27 cellular contexts compared by ENCODE assay signal in the genomic region with DNA sequence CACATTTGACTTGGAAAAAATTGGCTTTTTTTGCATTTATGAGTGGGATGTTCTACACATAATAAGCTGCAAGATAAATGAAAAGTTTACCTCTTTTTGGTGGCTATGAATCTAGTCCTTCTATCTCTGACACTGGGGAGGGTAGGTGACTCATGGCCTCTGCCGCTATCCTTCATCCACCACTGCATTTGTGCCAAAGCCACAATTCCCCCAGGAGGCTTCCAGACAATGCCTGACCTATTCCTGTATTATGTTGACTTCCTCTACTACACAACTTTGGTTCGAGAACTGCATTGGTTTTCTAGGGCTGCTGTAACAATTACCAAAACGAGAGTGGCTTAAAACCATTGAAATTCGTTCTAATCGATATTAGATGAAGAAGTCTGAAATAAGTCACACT.
DNase-seq lines count a peak whose midpoint lies in the region; ATAC-seq, FAIRE-seq and TF ChIP-seq lines count a peak whose summit lies in the region.
"Had no signal": no experiment of that assay in that cellular context is flagged by ENCODE, and none has a peak within 500 bp of the region (broad histone marks: within the 10 kb centered on the region; RNA-seq: fewer than 3 reads in every experiment).

No MANE protein-coding gene starts in this region.

- no peak for TF ChIP-seq CTCF in fibroblast of mammary gland (conservative IDR thresholded peaks at IDR 0.05; ENCODE audit: control insufficient read depth, insufficient read depth, low read depth, low read length)
- no peak for TF ChIP-seq CTCF in upper lobe of left lung (IDR thresholded peaks at IDR 0.05)
- TF ChIP-seq CTCF in gastroesophageal sphincter (IDR thresholded peaks at IDR 0.05), result no peak

- H3K4me3 ChIP-seq in fibroblast of mammary gland (ENCODE audit: control insufficient read depth, low read depth, low read length) (no peak overlapping the region), upper lobe of left lung (no peak overlapping the region), gastroesophageal sphincter (no peak overlapping the region)
- H3K4me3 ChIP-seq: cardiac muscle cell, dorsolateral prefrontal cortex, heart right ventricle, smooth muscle cell had no signal

- peaks cover 3% of the 10 kb centered on the region for H3K9me3 Mint-ChIP-seq in activated naive CD8-positive, alpha-beta T cell treated with anti-CD3 and anti-CD28 coated beads for 36 hours
- H3K9me3 Mint-ChIP-seq in activated naive CD8-positive, alpha-beta T cell treated with anti-CD3 and anti-CD28 coated beads, Interleukin-2, amount 50 U/mL, for 24 hours, result peaks cover 2% of the 10 kb centered on the region
- H3K9me3 Mint-ChIP-seq: T-helper 1 cell treated with Interleukin-12 subunit alpha and Interleukin-12 subunit beta and Interleukin-4 antibody, amounts not matched to agents 30 μg/mL and 1 μg/mL, for 36 hours had no signal

- H3K4me1 ChIP-seq in upper lobe of left lung (no peaks in the 10 kb centered on the region), gastroesophageal sphincter (no peaks in the 10 kb centered on the region)

- H3K27ac ChIP-seq in upper lobe of left lung (no peak overlapping the region), gastroesophageal sphincter (no peak overlapping the region)
- H3K27ac ChIP-seq: cardiac muscle cell, dorsolateral prefrontal cortex, heart right ventricle had no signal

- TF ChIP-seq POLR2A in upper lobe of left lung (IDR thresholded peaks at IDR 0.05), result no peak
- TF ChIP-seq POLR2A in gastroesophageal sphincter (IDR thresholded peaks at IDR 0.05), result no peak

- H3K36me3 Mint-ChIP-seq in activated naive CD8-positive, alpha-beta T cell treated with anti-CD3 and anti-CD28 coated beads for 36 hours, result no peaks in the 10 kb centered on the region
- H3K36me3 Mint-ChIP-seq in activated naive CD8-positive, alpha-beta T cell treated with anti-CD3 and anti-CD28 coated beads, Interleukin-2, amount 50 U/mL, for 24 hours (ENCODE audit: low read depth), result no peaks in the 10 kb centered on the region
- H3K36me3 Mint-ChIP-seq: activated naive CD4-positive, alpha-beta T cell treated with anti-CD3 and anti-CD28 coated beads, Interleukin-2, amount 50 U/mL, for 72 hours; CD14-positive monocyte; naive B cell had no signal

- H3K9me3 ChIP-seq in upper lobe of left lung (no peaks in the 10 kb centered on the region), gastroesophageal sphincter (no peaks in the 10 kb centered on the region)
- H3K9me3 ChIP-seq: heart right ventricle had no signal

- H3K36me3 ChIP-seq in upper lobe of left lung, result no peaks in the 10 kb centered on the region
- H3K36me3 ChIP-seq in gastroesophageal sphincter, result no peaks in the 10 kb centered on the region
- H3K36me3 ChIP-seq: cardiac muscle cell, heart right ventricle had no signal

- H3K27me3 ChIP-seq in upper lobe of left lung (no peaks in the 10 kb centered on the region), gastroesophageal sphincter (no peaks in the 10 kb centered on the region)
- H3K27me3 ChIP-seq: cardiac muscle cell, dorsolateral prefrontal cortex, heart right ventricle had no signal

- TF ChIP-seq EP300 in upper lobe of left lung (IDR thresholded peaks at IDR 0.05) (no peak), gastroesophageal sphincter (IDR thresholded peaks at IDR 0.05) (no peak)

- WGBS in upper lobe of left lung, 2 donors, result 77% methylated on average over 5 of the region's 5 CpGs
- WGBS in gastroesophageal sphincter (ENCODE audit: low coverage in 1 of 2), 2 donors, result 78 to 83% methylated on average over 5 of the region's 5 CpGs

- H3K27ac Mint-ChIP-seq in activated naive CD8-positive, alpha-beta T cell treated with anti-CD3 and anti-CD28 coated beads for 36 hours, result peak overlapping the region; percentile 16
- no peak overlapping the region for H3K27ac Mint-ChIP-seq in activated naive CD8-positive, alpha-beta T cell treated with anti-CD3 and anti-CD28 coated beads, Interleukin-2, amount 50 U/mL, for 24 hours
- H3K27ac Mint-ChIP-seq: activated B cell treated with CpG ODN at 0.5 μM for 24 hours; activated CD8-positive, alpha-beta T cell treated with anti-CD3 and anti-CD28 coated beads, Interleukin-2, amount 10 ng/mL, durations not matched to agents 7 days and 5 days; activated naive CD4-positive, alpha-beta T cell treated with anti-CD3 and anti-CD28 coated beads, Interleukin-2, amount 50 U/mL, for 72 hours; CD14-positive monocyte; naive B cell; T-helper 1 cell treated with Interleukin-12 subunit alpha and Interleukin-12 subunit beta and Interleukin-4 antibody, amounts not matched to agents 30 μg/mL and 1 μg/mL, for 36 hours had no signal

- no peak for FAIRE-seq in urothelium cell line (lab: Jason Lieb, UNC)
- FAIRE-seq: islet of Langerhans had no signal

- no peak for DNase-seq in activated naive CD8-positive, alpha-beta T cell treated with anti-CD3 and anti-CD28 coated beads for 36 hours
- DNase-seq in activated naive CD8-positive, alpha-beta T cell treated with anti-CD3 and anti-CD28 coated beads, Interleukin-2, amount 50 U/mL, for 24 hours, result no peak
- DNase-seq in NCI-H226, result peak; percentile 10
- DNase-seq in fibroblast of mammary gland (ENCODE audit: low read depth), result peak; percentile 3
- peak; percentile 66 for DNase-seq in urothelium cell line (ENCODE audit: low spot score)
- no peak for DNase-seq in upper lobe of left lung
- DNase-seq in mucosa of gallbladder (ENCODE audit: low spot score), result no peak
- DNase-seq: 8988T; activated B cell treated with CpG ODN at 0.5 μM for 24 hours; activated CD8-positive, alpha-beta T cell treated with anti-CD3 and anti-CD28 coated beads, Interleukin-2, amount 10 ng/mL, durations not matched to agents 7 days and 5 days; activated T-cell treated with anti-CD3 and anti-CD28 coated beads, Interleukin-2, amount 50 U/mL, for 4 hours; DND-41; dorsolateral prefrontal cortex; erythroblast; heart right ventricle; naive B cell; NCI-H1930; NCI-H510A treated with DMSO at 0.1 percent for 48 hours; SHP77; stimulated activated CD8-positive, alpha-beta memory T cell treated with anti-CD3 and anti-CD28 coated beads, Interleukin-4, amount 100 ng/mL, for 48 hours had no signal

- no peak overlapping the region for H3K4me3 Mint-ChIP-seq in activated naive CD8-positive, alpha-beta T cell treated with anti-CD3 and anti-CD28 coated beads for 36 hours
- H3K4me3 Mint-ChIP-seq in activated naive CD8-positive, alpha-beta T cell treated with anti-CD3 and anti-CD28 coated beads, Interleukin-2, amount 50 U/mL, for 24 hours, result no peak overlapping the region
- H3K4me3 Mint-ChIP-seq: activated B cell treated with CpG ODN at 0.5 μM for 24 hours; activated CD8-positive, alpha-beta T cell treated with anti-CD3 and anti-CD28 coated beads, Interleukin-2, amount 10 ng/mL, durations not matched to agents 7 days and 5 days; activated T-cell treated with anti-CD3 and anti-CD28 coated beads, Interleukin-2, amount 50 U/mL, for 4 hours; CD14-positive monocyte; T-helper 1 cell treated with Interleukin-12 subunit alpha and Interleukin-12 subunit beta and Interleukin-4 antibody, amounts not matched to agents 30 μg/mL and 1 μg/mL, for 36 hours had no signal

- H3K4me1 Mint-ChIP-seq in activated naive CD8-positive, alpha-beta T cell treated with anti-CD3 and anti-CD28 coated beads for 36 hours, result no peaks in the 10 kb centered on the region
- no peaks in the 10 kb centered on the region for H3K4me1 Mint-ChIP-seq in activated naive CD8-positive, alpha-beta T cell treated with anti-CD3 and anti-CD28 coated beads, Interleukin-2, amount 50 U/mL, for 24 hours
- H3K4me1 Mint-ChIP-seq: activated B cell treated with CpG ODN at 0.5 μM for 24 hours, CD14-positive monocyte, naive B cell had no signal

- no peaks in the 10 kb centered on the region for H3K27me3 Mint-ChIP-seq in activated naive CD8-positive, alpha-beta T cell treated with anti-CD3 and anti-CD28 coated beads for 36 hours
- H3K27me3 Mint-ChIP-seq in activated naive CD8-positive, alpha-beta T cell treated with anti-CD3 and anti-CD28 coated beads, Interleukin-2, amount 50 U/mL, for 24 hours, result no peaks in the 10 kb centered on the region
- H3K27me3 Mint-ChIP-seq: activated B cell treated with CpG ODN at 0.5 μM for 24 hours, naive B cell had no signal

- no peak for ATAC-seq in activated naive CD8-positive, alpha-beta T cell treated with anti-CD3 and anti-CD28 coated beads, Interleukin-2, amount 50 U/mL, for 24 hours
- ATAC-seq in upper lobe of left lung (ENCODE audit: low FRiP score in 2 of 2) (no peak), gastroesophageal sphincter (no peak)
- ATAC-seq: activated CD8-positive, alpha-beta T cell treated with anti-CD3 and anti-CD28 coated beads, Interleukin-2, amount 10 ng/mL, durations not matched to agents 7 days and 5 days; activated naive CD4-positive, alpha-beta T cell treated with anti-CD3 and anti-CD28 coated beads, Interleukin-2, amount 50 U/mL, for 72 hours; activated T-cell treated with anti-CD3 and anti-CD28 coated beads, Interleukin-2, amount 50 U/mL, for 4 hours had no signal

Comparison
In these comparisons a context has a peak if more than half of its experiments do, and no peak if none do; other contexts are left out.
1. DNase-seq: peak in NCI-H226 (single experiment), fibroblast of mammary gland (single experiment) and urothelium cell line (single experiment); none in activated naive CD8-positive, alpha-beta T cell treated with anti-CD3 and anti-CD28 coated beads for 36 hours (single experiment), activated naive CD8-positive, alpha-beta T cell treated with anti-CD3 and anti-CD28 coated beads, Interleukin-2, amount 50 U/mL, for 24 hours (single experiment), upper lobe of left lung (0 of 2) and mucosa of gallbladder (single experiment).